ENCODE assay signal across 9 cellular contexts in genomic region chrX:134173541-134174272, GRCh38.
DNase-seq lines count a peak whose midpoint lies in the region; ATAC-seq and TF ChIP-seq lines count a peak whose summit lies in the region.
"Had no signal": no experiment of that assay in that cellular context is flagged by ENCODE, and none has a peak within 500 bp of the region (broad histone marks: within the 10 kb centered on the region; RNA-seq: fewer than 3 reads in every experiment).

No MANE protein-coding gene starts in this region.

- H3K9me3 ChIP-seq in CD4-positive, CD25-positive, alpha-beta regulatory T cell (ENCODE audit: control insufficient read depth in 2 of 2, low read length in 2 of 2): no peaks in the 10 kb centered on the region
- H3K9me3 ChIP-seq in HUES64 (ENCODE audit: insufficient read depth, low read depth, low read length) (no peaks in the 10 kb centered on the region), upper lobe of right lung (no peaks in the 10 kb centered on the region)

- no peak for TF ChIP-seq CTCF in upper lobe of right lung (IDR thresholded peaks at IDR 0.05)

- peak overlapping the region; percentile 100 for H3K9ac ChIP-seq in HUES64 (ENCODE audit: low read depth, low read length)

- H3K27ac Mint-ChIP-seq in CD4-positive, CD25-positive, alpha-beta regulatory T cell: no peak overlapping the region
- no peak overlapping the region for H3K27ac Mint-ChIP-seq in natural killer cell treated with Interleukin-12 subunit alpha and Interleukin-12 subunit beta and Interleukin-15 and Interleukin-18, amount 100 ng/mL, for 72 hours

- H3K4me1 Mint-ChIP-seq in CD4-positive, CD25-positive, alpha-beta regulatory T cell: peaks cover 3 to 13% (median 5%) of the 10 kb centered on the region in 4 donors
- H3K4me1 Mint-ChIP-seq in natural killer cell treated with Interleukin-12 subunit alpha and Interleukin-12 subunit beta and Interleukin-15 and Interleukin-18, amount 100 ng/mL, for 72 hours (ENCODE audit: low read depth in 2 of 2): peaks cover 8 to 12% of the 10 kb centered on the region in 2 donors

- H3K4me3 Mint-ChIP-seq in CD4-positive, CD25-positive, alpha-beta regulatory T cell: peak overlapping the region; percentile 65 to 89 (median 88)
- peak overlapping the region; percentile 85 for H3K4me3 Mint-ChIP-seq in natural killer cell treated with Interleukin-12 subunit alpha and Interleukin-12 subunit beta and Interleukin-15 and Interleukin-18, amount 100 ng/mL, for 72 hours

- peak in 1 of 3 donors; percentile 42 for DNase-seq in CD4-positive, CD25-positive, alpha-beta regulatory T cell
- DNase-seq in cerebellar cortex (ENCODE audit: low spot score) (peak; percentile 40), G401 (ENCODE audit: low spot score) (no peak), SW480 (ENCODE audit: low spot score) (no peak), upper lobe of right lung (no peak)
- DNase-seq in natural killer cell treated with Interleukin-12 subunit alpha and Interleukin-12 subunit beta and Interleukin-15 and Interleukin-18, amount 100 ng/mL, for 72 hours (ENCODE audit: low spot score): no peak

- H3K4me1 ChIP-seq in CD4-positive, CD25-positive, alpha-beta regulatory T cell (ENCODE audit: control insufficient read depth, insufficient read depth, low read length, poor library complexity, severe bottlenecking): peaks cover 7% of the 10 kb centered on the region
- H3K4me1 ChIP-seq in HUES64 (ENCODE audit: insufficient read depth, low read length) (peaks cover 45% of the 10 kb centered on the region), upper lobe of right lung (no peaks in the 10 kb centered on the region)

- peaks cover 33% of the 10 kb centered on the region for H3K27me3 Mint-ChIP-seq in CD4-positive, CD25-positive, alpha-beta regulatory T cell
- H3K27me3 Mint-ChIP-seq in natural killer cell treated with Interleukin-12 subunit alpha and Interleukin-12 subunit beta and Interleukin-15 and Interleukin-18, amount 100 ng/mL, for 72 hours: peaks cover 0 to 25% of the 10 kb centered on the region in 2 donors

- H3K36me3 Mint-ChIP-seq in CD4-positive, CD25-positive, alpha-beta regulatory T cell: no peaks in the 10 kb centered on the region
- H3K36me3 Mint-ChIP-seq in natural killer cell treated with Interleukin-12 subunit alpha and Interleukin-12 subunit beta and Interleukin-15 and Interleukin-18, amount 100 ng/mL, for 72 hours: peaks cover 6% of the 10 kb centered on the region

- intact Hi-C loops in upper lobe of right lung (cut with DNase I): no loop called here

- in situ Hi-C loops in G401 (cut with HindIII; ENCODE audit: low sequenced_read_pairs): no loop called here

- H3K27ac ChIP-seq in CD4-positive, CD25-positive, alpha-beta regulatory T cell (ENCODE audit: insufficient read depth, low read length, poor library complexity, severe bottlenecking): no peak overlapping the region
- H3K27ac ChIP-seq in HUES64 (ENCODE audit: low read depth, low read length) (peak overlapping the region; percentile 100), upper lobe of right lung (no peak overlapping the region)

- 0% methylated on average over 25 of the region's 27 CpGs for WGBS in HUES64

- H3K9me3 Mint-ChIP-seq in CD4-positive, CD25-positive, alpha-beta regulatory T cell: peaks cover 0 to 4% (median 0%) of the 10 kb centered on the region in 7 donors
- H3K9me3 Mint-ChIP-seq in natural killer cell treated with Interleukin-12 subunit alpha and Interleukin-12 subunit beta and Interleukin-15 and Interleukin-18, amount 100 ng/mL, for 72 hours: no peaks in the 10 kb centered on the region

- H3K4me3 ChIP-seq in CD4-positive, CD25-positive, alpha-beta regulatory T cell (ENCODE audit: low read depth, low read length): peak overlapping the region; percentile 19
- H3K4me3 ChIP-seq in HUES64 (ENCODE audit: low read length): peak overlapping the region; percentile 98
- H3K4me3 ChIP-seq in upper lobe of right lung: no peak overlapping the region

- no peaks in the 10 kb centered on the region for H3K36me3 ChIP-seq in CD4-positive, CD25-positive, alpha-beta regulatory T cell (ENCODE audit: control insufficient read depth, insufficient read depth, low read length)
- H3K36me3 ChIP-seq in HUES64 (ENCODE audit: insufficient read depth, low read length) (peaks cover 33% of the 10 kb centered on the region), upper lobe of right lung (no peaks in the 10 kb centered on the region)

- peaks cover 12% of the 10 kb centered on the region for H3K27me3 ChIP-seq in CD4-positive, CD25-positive, alpha-beta regulatory T cell (ENCODE audit: control insufficient read depth, insufficient read depth, low read length)
- H3K27me3 ChIP-seq in HUES64 (ENCODE audit: insufficient read depth, low read length): no peaks in the 10 kb centered on the region
- H3K27me3 ChIP-seq in upper lobe of right lung: peaks cover 7% of the 10 kb centered on the region

- ATAC-seq in CD4-positive, CD25-positive, alpha-beta regulatory T cell (ENCODE audit: low read depth in 2 of 2): no peak
- ATAC-seq in natural killer cell treated with Interleukin-12 subunit alpha and Interleukin-12 subunit beta and Interleukin-15 and Interleukin-18, amount 100 ng/mL, for 72 hours: no peak
- no peak for ATAC-seq in GM19467 (IDR thresholded peaks at IDR 0.05; ENCODE audit: unreplicated experiment)
- no peak for ATAC-seq in upper lobe of right lung
- ATAC-seq: HCT116 had no signal
